In genomic region chr5:113405530-113405929, GRCh38 we compare ENCODE assay signal across 10 cellular contexts. TPM values are rescaled to one million over a fixed set of nuclear protein-coding genes. Genes with fewer than 3 reads are reported as not detected.
"Had no signal": no experiment of that assay in that cellular context is flagged by ENCODE, and none has a peak within 500 bp of the region (broad histone marks: within the 10 kb centered on the region; RNA-seq: fewer than 3 reads in every experiment).

No MANE protein-coding gene starts in this region.

- H3K27ac Mint-ChIP-seq: IgD-negative memory B cell had no signal

- H3K27me3 Mint-ChIP-seq: IgD-negative memory B cell had no signal

- H3K4me1 Mint-ChIP-seq: IgD-negative memory B cell had no signal

- DNase-seq: IMR-90, KBM-7, KG1 had no signal

- ATAC-seq: HepG2, K562 had no signal

- H3K27ac ChIP-seq: HL-60, KMS-11 had no signal

- H3K9me3 Mint-ChIP-seq: IgD-negative memory B cell had no signal

- H3K4me3 ChIP-seq: K562 had no signal

- H3K4me3 Mint-ChIP-seq: IgD-negative memory B cell had no signal

- H3K4me2 ChIP-seq: KMS-11 had no signal

RNA-seq across cellular contexts. Expression of gene TSSK1B, which starts 29.3 kb away (rescaled TPM):
- total RNA-seq: HepG2, HT-29, HT1080, K562 had no signal
- polyA plus RNA-seq: HepG2, IgD-negative memory B cell, K562 had no signal
